ENCODE assay signal across 8 cellular contexts in the genomic region with DNA sequence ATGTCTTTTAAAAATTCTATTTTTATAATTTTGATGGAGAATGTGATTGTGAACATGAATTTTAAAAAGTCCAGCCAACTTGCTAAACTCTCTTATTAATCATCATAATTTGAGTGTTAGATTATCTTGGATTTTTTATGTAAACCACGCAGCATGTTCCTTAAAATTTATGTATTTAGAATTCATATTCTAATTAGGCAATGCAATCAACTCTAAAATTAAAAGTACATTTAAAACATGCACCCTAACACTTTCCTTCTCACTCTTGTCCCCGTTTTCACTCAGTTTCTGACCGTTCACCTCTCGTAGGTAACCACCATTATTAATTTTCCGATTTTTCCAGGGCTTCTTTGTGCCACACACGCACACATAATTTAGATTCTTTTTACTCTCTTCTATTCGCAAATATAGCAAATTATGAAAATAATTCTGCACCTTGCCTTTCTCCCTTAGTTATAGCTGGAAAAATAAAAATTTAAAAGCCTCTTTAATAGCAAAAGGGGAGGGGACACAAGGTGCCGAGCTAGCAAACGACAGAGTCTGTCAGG. TPM values are rescaled to one million over a fixed set of nuclear protein-coding genes. Genes with fewer than 3 reads are reported as not detected.
DNase-seq lines count a peak whose midpoint lies in the region; ATAC-seq and TF ChIP-seq lines count a peak whose summit lies in the region.

No MANE protein-coding gene starts in this region.

- POLR2A ChIA-PET in IMR-90 (lab: Charles Lee; ENCODE audit: unreplicated experiment): no interaction called here

- H3K14ac ChIP-seq in IMR-90 (replicated peaks; ENCODE audit: low read depth, low read length): peak overlapping the region; percentile 83

- peak overlapping the region; percentile 98 for H2AK9ac ChIP-seq in IMR-90 (replicated peaks; ENCODE audit: low read depth, low read length, poor library complexity)

- H3K27ac Mint-ChIP-seq in neural progenitor cell: peak overlapping the region; percentile 99

- H3K23ac ChIP-seq in IMR-90 (ENCODE audit: low read depth, low read length): no peak overlapping the region

- H3K9me3 ChIP-seq in IMR-90 (ENCODE audit: control insufficient read depth, insufficient read depth, low read length) (no peaks in the 10 kb centered on the region), ectodermal cell (ENCODE audit: control insufficient read depth, low read length) (no peaks in the 10 kb centered on the region), neural progenitor cell (ENCODE audit: low read depth) (no peaks in the 10 kb centered on the region)

- peaks cover 4% of the 10 kb centered on the region for H3K4me1 ChIP-seq in IMR-90 (ENCODE audit: control insufficient read depth, insufficient read depth, low read length)
- peaks cover 4% of the 10 kb centered on the region for H3K4me1 ChIP-seq in ectodermal cell (ENCODE audit: control insufficient read depth, insufficient read depth, low read length)
- peaks cover 9% of the 10 kb centered on the region for H3K4me1 ChIP-seq in neural progenitor cell

- no peak overlapping the region for H2BK15ac ChIP-seq in IMR-90 (ENCODE audit: low read depth, low read length)

- dilution Hi-C loops in IMR-90 (cut with HindIII; ENCODE audit: low sequenced_read_pairs, unreplicated experiment): no loop called here

- H2AFZ ChIP-seq in IMR-90 (replicated peaks; ENCODE audit: low read length, poor library complexity) (peak overlapping the region; percentile 100), neural progenitor cell (replicated peaks) (peak overlapping the region; percentile 100)

- H2BK5ac ChIP-seq in IMR-90 (ENCODE audit: low read depth, low read length, poor library complexity, severe bottlenecking): peak overlapping the region; percentile 53

- WGBS in IMR-90 (ENCODE audit: extremely low coverage in 2 of 2, insufficient read length in 1 of 2), 2 experiments: 15% methylated on average over 3 of the region's 9 CpGs; no CpG with 5 or more reads in 1 of the 2 experiments
- WGBS in ectodermal cell, 2 experiments: 1 to 2% methylated on average over 8 of the region's 9 CpGs

- H4K5ac ChIP-seq in IMR-90 (ENCODE audit: low read depth, low read length): peak overlapping the region; percentile 35

- H3F3A ChIP-seq in neural progenitor cell (ENCODE audit: low read depth): peaks cover 7% of the 10 kb centered on the region

- H2BK20ac ChIP-seq in IMR-90 (ENCODE audit: low read depth, low read length): no peak overlapping the region

- DNase-seq in IMR-90: no peak
- no peak for DNase-seq in neural progenitor cell (ENCODE audit: low spot score)
- DNase-seq in AG08396 (ENCODE audit: low spot score): no peak
- no peak for DNase-seq in GM13977 (ENCODE audit: low spot score)

- H3K27ac ChIP-seq in IMR-90 (ENCODE audit: insufficient read depth, low read length): no peak overlapping the region
- no peak overlapping the region for H3K27ac ChIP-seq in ectodermal cell (ENCODE audit: insufficient read depth, low read depth, low read length, poor library complexity, severe bottlenecking)
- no peak overlapping the region for H3K27ac ChIP-seq in neural progenitor cell

- H3K27me3 ChIP-seq in IMR-90 (ENCODE audit: control insufficient read depth, insufficient read depth, low read length) (peaks cover 16% of the 10 kb centered on the region), ectodermal cell (ENCODE audit: control insufficient read depth, insufficient read depth, low read length, poor library complexity, severe bottlenecking) (peaks cover 15% of the 10 kb centered on the region), neural progenitor cell (peaks cover 39% of the 10 kb centered on the region)

- H3K18ac ChIP-seq in IMR-90 (ENCODE audit: low read depth, low read length): peak overlapping the region; percentile 10; the same call in 1 of the 2 replicates

- peak overlapping the region; percentile 47 for H3K56ac ChIP-seq in IMR-90 (ENCODE audit: extremely low read depth, insufficient read depth, low read length)

- peak; percentile 11 for ATAC-seq in GM18498 (IDR thresholded peaks at IDR 0.05; ENCODE audit: unreplicated experiment)
- ATAC-seq in IMR-90 (ENCODE audit: low read depth): no peak; the same call in 1 of the 2 replicates
- ATAC-seq in HG03039 (IDR thresholded peaks at IDR 0.05; ENCODE audit: unreplicated experiment): no peak
- ATAC-seq in HG03108 (IDR thresholded peaks at IDR 0.05; ENCODE audit: unreplicated experiment): no peak

- in situ Hi-C loops in IMR-90 (cut with MboI; ENCODE audit: low sequenced_read_pairs): no loop called here
- in situ Hi-C loops in GM13977 (cut with MboI; ENCODE audit: low pct_unique_long_range_greater_than_20kb, low sequenced_read_pairs, unreplicated experiment): no loop called here

- intact Hi-C loops in IMR-90 (cut with micrococcal nuclease): loop anchor here (1.0 kb wide), 1 partner anchor 13 kb away; the partner anchor contains the start of gene ZSCAN31

- H3K9ac ChIP-seq in IMR-90 (ENCODE audit: low read depth, low read length) (peak overlapping the region; percentile 79), neural progenitor cell (peak overlapping the region; percentile 76)

- peak overlapping the region; percentile 90 to 97 for H4K8ac ChIP-seq in IMR-90 (ENCODE audit: low read depth in 2 of 2, low read length in 2 of 2)

- H3K4me2 ChIP-seq in IMR-90 (ENCODE audit: low read depth, low read length) (peak overlapping the region; percentile 96), neural progenitor cell (peak overlapping the region; percentile 89)

- CTCF ChIA-PET in IMR-90 (lab: Yijun Ruan, JAX): no interaction called here

- peak overlapping the region; percentile 55; the same call in 1 of the 2 replicates for H3K4ac ChIP-seq in IMR-90 (ENCODE audit: low read depth, low read length)

- peak overlapping the region; percentile 59; the same call in 1 of the 2 replicates for H2BK120ac ChIP-seq in IMR-90 (ENCODE audit: low read depth, low read length)

- H3K4me3 Mint-ChIP-seq in neural progenitor cell: peak overlapping the region; percentile 100

- peaks cover 17% of the 10 kb centered on the region for H3K36me3 Mint-ChIP-seq in neural progenitor cell

- H3K4me1 Mint-ChIP-seq in neural progenitor cell: peaks cover 18% of the 10 kb centered on the region

- peaks cover 6% of the 10 kb centered on the region for H3K27me3 Mint-ChIP-seq in neural progenitor cell (ENCODE audit: insufficient read depth, low read depth)

- peaks cover 2% of the 10 kb centered on the region; the same call in 1 of the 2 replicates for H3K9me1 ChIP-seq in IMR-90 (ENCODE audit: insufficient read depth, low read length)

- H2AK5ac ChIP-seq in IMR-90 (ENCODE audit: low read depth, low read length): no peak overlapping the region

- peak overlapping the region; percentile 99 for H3K4me3 ChIP-seq in IMR-90 (ENCODE audit: insufficient read depth, low read depth, low read length)
- peak overlapping the region; percentile 76 for H3K4me3 ChIP-seq in ectodermal cell (ENCODE audit: insufficient read depth, low read depth, low read length)
- H3K4me3 ChIP-seq in neural progenitor cell: peak overlapping the region; percentile 94

- BruUV-seq in IMR-90 (replicated peaks; lab: Mats Ljungman, UMichigan): no TSS peak

- TF ChIP-seq CTCF in IMR-90 (conservative IDR thresholded peaks at IDR 0.05; ENCODE audit: low read depth, low read length) (no peak), neural progenitor cell (IDR thresholded peaks at IDR 0.05) (no peak), GM13977 (IDR thresholded peaks at IDR 0.05; ENCODE audit: extremely low read depth, insufficient read depth, missing control alignments) (no peak)

- no peak for TF ChIP-seq RAD21 in IMR-90 (IDR thresholded peaks at IDR 0.05; ENCODE audit: low read length)

- H4K91ac ChIP-seq in IMR-90 (ENCODE audit: insufficient read depth, low read depth, low read length): peak overlapping the region; percentile 32; the same call in 1 of the 2 replicates

- peaks cover 7% of the 10 kb centered on the region for H3K9me3 Mint-ChIP-seq in neural progenitor cell

- TF ChIP-seq POLR2A in IMR-90 (IDR thresholded peaks at IDR 0.05; ENCODE audit: low read depth, low read length): no peak

- no peaks in the 10 kb centered on the region for H4K20me1 ChIP-seq in IMR-90 (ENCODE audit: insufficient read depth, low read length)
- peaks cover 4% of the 10 kb centered on the region for H4K20me1 ChIP-seq in neural progenitor cell (ENCODE audit: low read depth)

- no peaks in the 10 kb centered on the region for H3K36me3 ChIP-seq in IMR-90 (ENCODE audit: control insufficient read depth, insufficient read depth, low read length)
- no peaks in the 10 kb centered on the region for H3K36me3 ChIP-seq in ectodermal cell (ENCODE audit: control insufficient read depth, insufficient read depth, low read length)
- H3K36me3 ChIP-seq in neural progenitor cell: no peaks in the 10 kb centered on the region

- H3K79me2 ChIP-seq in neural progenitor cell (ENCODE audit: low read depth): peaks cover 44% of the 10 kb centered on the region

- peaks cover 19 to 32% of the 10 kb centered on the region in 2 experiments for H3K79me1 ChIP-seq in IMR-90 (ENCODE audit: low read depth in 1 of 2, low read length in 2 of 2)

TF ChIP-seq in IMR-90, 13 proteins besides CTCF, POLR2A, EP300 and RAD21 (continues in another document):
- no peak for TF ChIP-seq MAZ (IDR thresholded peaks at IDR 0.05; ENCODE audit: borderline replicate concordance, low read depth, low read length)

RNA-seq across cellular contexts. Expression of gene ZKSCAN3, which starts 0.3 kb away (rescaled TPM):
- total RNA-seq in IMR-90 (2012; rRNA removed) (4.4 and 4.8 TPM in 2 replicates), neural progenitor cell (ENCODE audit: low replicate concordance) (9.0 and 12.3 TPM in 2 replicates)
- 2.1 and 3.7 TPM in 2 replicates for polyA plus RNA-seq in IMR-90 (2012; rRNA removed)
- 0.87 and 0.94 TPM in 2 replicates for polyA plus RNA-seq in IMR-90 (2012; cell fraction: cytosol; rRNA removed)
- polyA plus RNA-seq in IMR-90 (2012; cell fraction: nucleus; rRNA removed; ENCODE audit: low replicate concordance): 1.2 and 5.0 TPM in 2 replicates
- polyA plus RNA-seq in ectodermal cell (2013, experiment 1 of 4): 8.4 TPM
- 8.9 TPM for polyA plus RNA-seq in ectodermal cell (2013, experiment 2 of 4)
- polyA plus RNA-seq in ectodermal cell (2013, experiment 3 of 4): 6.2 TPM
- 7.1 TPM for polyA plus RNA-seq in ectodermal cell (2013, experiment 4 of 4)

RNA-seq across cellular contexts. Expression of gene ZSCAN31, which starts 13.5 kb away (rescaled TPM):
- 4.2 and 4.7 TPM in 2 replicates for total RNA-seq in IMR-90 (2012; rRNA removed)
- 1.2 and 1.4 TPM in 2 replicates for polyA plus RNA-seq in IMR-90 (2012; rRNA removed)
- 0.43 and 0.44 TPM in 2 replicates for polyA plus RNA-seq in IMR-90 (2012; cell fraction: cytosol; rRNA removed)
- 0.54 and 1.6 TPM in 2 replicates for polyA plus RNA-seq in IMR-90 (2012; cell fraction: nucleus; rRNA removed; ENCODE audit: low replicate concordance)
- 5.2 TPM for polyA plus RNA-seq in ectodermal cell (2013, experiment 1 of 4)
- 6.8 TPM for polyA plus RNA-seq in ectodermal cell (2013, experiment 2 of 4)
- 6.0 TPM for polyA plus RNA-seq in ectodermal cell (2013, experiment 3 of 4)
- polyA plus RNA-seq in ectodermal cell (2013, experiment 4 of 4): 6.0 TPM
- 6.6 and 8.3 TPM in 2 replicates for total RNA-seq in neural progenitor cell (ENCODE audit: low replicate concordance)

RNA-seq across cellular contexts. Expression of gene ZSCAN12, which starts 50.1 kb away (rescaled TPM):
- 6.4 and 6.5 TPM in 2 replicates for total RNA-seq in IMR-90 (2012; rRNA removed)
- polyA plus RNA-seq in IMR-90 (2012; rRNA removed): 1.6 and 2.0 TPM in 2 replicates
- polyA plus RNA-seq in IMR-90 (2012; cell fraction: cytosol; rRNA removed): 0.31 and 0.74 TPM in 2 replicates
- 0.60 and 3.1 TPM in 2 replicates for polyA plus RNA-seq in IMR-90 (2012; cell fraction: nucleus; rRNA removed; ENCODE audit: low replicate concordance)
- 12.3 TPM for polyA plus RNA-seq in ectodermal cell (2013, experiment 1 of 4)
- 13.3 TPM for polyA plus RNA-seq in ectodermal cell (2013, experiment 2 of 4)
- 11.2 TPM for polyA plus RNA-seq in ectodermal cell (2013, experiment 3 of 4)
- 12.1 TPM for polyA plus RNA-seq in ectodermal cell (2013, experiment 4 of 4)
- 15.1 and 20.7 TPM in 2 replicates for total RNA-seq in neural progenitor cell (ENCODE audit: low replicate concordance)
